In the genomic region with DNA sequence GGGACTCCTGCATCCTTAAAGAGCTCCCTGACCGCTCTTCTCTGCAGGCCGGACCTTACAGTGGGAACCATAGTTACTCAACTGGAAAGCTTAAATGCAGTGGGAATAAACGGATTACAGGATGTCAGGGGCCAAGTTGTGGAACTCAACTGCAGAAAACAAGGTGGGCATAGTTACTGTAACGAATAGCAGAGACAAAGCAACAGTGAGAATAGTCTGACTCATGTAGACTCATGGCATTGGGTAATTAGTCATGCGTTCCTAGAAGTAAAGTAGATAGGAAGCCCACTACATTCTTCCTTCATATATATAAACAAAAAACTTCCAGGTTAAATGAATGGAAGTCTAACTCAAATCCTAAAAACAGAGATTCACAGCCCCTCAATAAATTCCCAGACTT, we compare ENCODE assay signal across 12 cellular contexts.
"Had no signal": no experiment of that assay in that cellular context is flagged by ENCODE, and none has a peak within 500 bp of the region (broad histone marks: within the 10 kb centered on the region; RNA-seq: fewer than 3 reads in every experiment).

No MANE protein-coding gene starts in this region.

- H3K27me3 ChIP-seq: brain microvascular endothelial cell, neural progenitor cell, pancreas, tibial artery had no signal

- H3K27ac ChIP-seq: brain microvascular endothelial cell, neural progenitor cell, pancreas, tibial artery had no signal

- H3K4me3 ChIP-seq: neural progenitor cell, pancreas, tibial artery had no signal

- H2AFZ ChIP-seq: neural progenitor cell had no signal

- H3K27me3 Mint-ChIP-seq: activated naive CD4-positive, alpha-beta T cell treated with anti-CD3 and anti-CD28 coated beads, Interleukin-2, amount 10 ng/mL, durations not matched to agents 7 days and 5 days had no signal

- H3K4me1 ChIP-seq: neural progenitor cell, pancreas, tibial artery had no signal

- H3K9ac ChIP-seq: neural progenitor cell had no signal

- H3K36me3 Mint-ChIP-seq: activated CD4-positive, alpha-beta memory T cell treated with anti-CD3 and anti-CD28 coated beads for 36 hours; activated naive CD4-positive, alpha-beta T cell treated with anti-CD3 and anti-CD28 coated beads, Interleukin-2, amount 10 ng/mL, durations not matched to agents 7 days and 5 days; neural progenitor cell had no signal

- H3K4me2 ChIP-seq: neural progenitor cell had no signal

- H3K4me3 Mint-ChIP-seq: activated CD4-positive, alpha-beta memory T cell treated with anti-CD3 and anti-CD28 coated beads for 36 hours; activated naive CD4-positive, alpha-beta T cell treated with anti-CD3 and anti-CD28 coated beads, Interleukin-2, amount 10 ng/mL, durations not matched to agents 7 days and 5 days; neural progenitor cell had no signal

- H3K27ac Mint-ChIP-seq: activated CD4-positive, alpha-beta memory T cell treated with anti-CD3 and anti-CD28 coated beads for 36 hours; activated naive CD4-positive, alpha-beta T cell treated with anti-CD3 and anti-CD28 coated beads, Interleukin-2, amount 10 ng/mL, durations not matched to agents 7 days and 5 days; activated T-helper 2 cell treated with anti-CD3 and anti-CD28 coated beads, Interferon-gamma antibody, Interleukin-2, Interleukin-4, amounts not matched to agents 10 μg/mL and 5 μg/mL and 100 μg/mL, durations not matched to agents 14 hours and 24 hours and 36 hours; neural progenitor cell had no signal

- H3K9me3 Mint-ChIP-seq: activated CD4-positive, alpha-beta memory T cell treated with anti-CD3 and anti-CD28 coated beads for 36 hours; activated naive CD4-positive, alpha-beta T cell treated with anti-CD3 and anti-CD28 coated beads, Interleukin-2, amount 10 ng/mL, durations not matched to agents 7 days and 5 days; activated T-helper 2 cell treated with anti-CD3 and anti-CD28 coated beads, Interferon-gamma antibody, Interleukin-2, Interleukin-4, amounts not matched to agents 10 μg/mL and 5 μg/mL and 100 μg/mL, durations not matched to agents 14 hours and 24 hours and 36 hours; neural progenitor cell had no signal

- H3K9me3 ChIP-seq: pancreas, tibial artery had no signal

- H3K36me3 ChIP-seq: brain microvascular endothelial cell, neural progenitor cell, pancreas, tibial artery had no signal

- ATAC-seq: pancreas had no signal

- H3K4me1 Mint-ChIP-seq: activated naive CD4-positive, alpha-beta T cell treated with anti-CD3 and anti-CD28 coated beads, Interleukin-2, amount 10 ng/mL, durations not matched to agents 7 days and 5 days; neural progenitor cell had no signal

- DNase-seq: activated CD4-positive, alpha-beta memory T cell treated with anti-CD3 and anti-CD28 coated beads for 36 hours; activated naive CD4-positive, alpha-beta T cell treated with anti-CD3 and anti-CD28 coated beads, Interleukin-2, amount 10 ng/mL, durations not matched to agents 7 days and 5 days; brain microvascular endothelial cell; dermis blood vessel endothelial cell; midbrain; pancreas; stimulated activated CD4-positive, alpha-beta T cell treated with anti-CD3 and anti-CD28 coated beads, Interleukin-15, amount 100 ng/mL, for 24 hours; stimulated activated CD4-positive, alpha-beta T cell treated with anti-CD3 and anti-CD28 coated beads, Interleukin-4, amount 100 ng/mL, for 24 hours; T-helper 2 cell; tibial artery had no signal
